In the genomic region with DNA sequence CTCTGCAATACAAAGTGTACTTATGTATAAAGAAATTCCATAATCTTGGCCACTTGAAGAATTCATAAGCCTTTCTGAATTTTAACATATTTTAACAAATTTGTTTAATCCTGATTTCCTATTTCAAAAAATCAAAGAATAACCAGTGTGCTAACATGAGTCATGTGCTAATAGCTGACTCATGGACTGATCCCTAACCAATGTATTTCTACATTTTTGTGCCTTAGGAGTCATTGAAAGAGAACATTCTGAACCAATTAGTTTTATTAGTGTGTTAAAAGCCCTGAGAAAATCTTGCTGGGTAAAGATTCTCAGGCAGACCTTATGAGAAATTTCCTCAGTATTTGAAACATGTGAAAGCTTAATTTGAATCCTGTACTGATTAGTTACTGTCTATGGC, we compare ENCODE assay signal across 2 cellular contexts.
TF ChIP-seq lines count a peak whose summit lies in the region.

No MANE protein-coding gene starts in this region.

TF ChIP-seq in HEK293, 187 proteins besides CTCF, POLR2A, EP300 and RAD21 (continued from another document):
- no peak for TF ChIP-seq ZNF692 (tag by site-specific recombination; IDR thresholded peaks at IDR 0.05)
- no peak for TF ChIP-seq ZNF677 (tag by site-specific recombination; IDR thresholded peaks at IDR 0.05)
- TF ChIP-seq PRDM6 (tag by site-specific recombination; IDR thresholded peaks at IDR 0.05): peak; percentile 65
- TF ChIP-seq ZNF600 (tag by site-specific recombination; IDR thresholded peaks at IDR 0.05): no peak
- TF ChIP-seq, protein P1, sequence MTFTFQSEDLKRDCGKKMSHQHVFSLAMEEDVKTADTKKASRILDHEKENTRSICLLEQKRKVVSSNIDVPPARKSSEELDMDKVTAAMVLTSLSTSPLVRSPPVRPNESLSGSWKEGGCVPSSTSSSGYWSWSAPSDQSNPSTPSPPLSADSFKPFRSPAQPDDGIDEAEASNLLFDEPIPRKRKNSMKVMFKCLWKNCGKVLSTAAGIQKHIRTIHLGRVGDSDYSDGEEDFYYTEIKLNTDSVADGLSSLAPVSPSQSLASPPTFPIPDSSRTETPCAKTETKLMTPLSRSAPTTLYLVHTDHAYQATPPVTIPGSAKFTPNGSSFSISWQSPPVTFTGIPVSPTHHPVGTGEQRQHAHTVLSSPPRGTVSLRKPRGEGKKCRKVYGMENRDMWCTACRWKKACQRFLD (tag by site-specific recombination; IDR thresholded peaks at IDR 0.05): no peak
- TF ChIP-seq MZF1 (tag by site-specific recombination; IDR thresholded peaks at IDR 0.05; ENCODE audit: borderline replicate concordance): no peak
- TF ChIP-seq ZNF184 (tag by site-specific recombination; IDR thresholded peaks at IDR 0.05): no peak
- TF ChIP-seq ZSCAN23 (tag by site-specific recombination; IDR thresholded peaks at IDR 0.05): no peak
- TF ChIP-seq ZNF133 (tag by site-specific recombination; IDR thresholded peaks at IDR 0.05): 0 out of 2 replicates have a peak, but pooled peaks have one; percentile 4

TF ChIP-seq in K562, 482 proteins besides CTCF, POLR2A, EP300 and RAD21 (continued from another document):
- TF ChIP-seq RERE (CRISPR knock-in tag; IDR thresholded peaks at IDR 0.05; ENCODE audit: borderline replicate concordance): no peak
- TF ChIP-seq, protein P2, sequence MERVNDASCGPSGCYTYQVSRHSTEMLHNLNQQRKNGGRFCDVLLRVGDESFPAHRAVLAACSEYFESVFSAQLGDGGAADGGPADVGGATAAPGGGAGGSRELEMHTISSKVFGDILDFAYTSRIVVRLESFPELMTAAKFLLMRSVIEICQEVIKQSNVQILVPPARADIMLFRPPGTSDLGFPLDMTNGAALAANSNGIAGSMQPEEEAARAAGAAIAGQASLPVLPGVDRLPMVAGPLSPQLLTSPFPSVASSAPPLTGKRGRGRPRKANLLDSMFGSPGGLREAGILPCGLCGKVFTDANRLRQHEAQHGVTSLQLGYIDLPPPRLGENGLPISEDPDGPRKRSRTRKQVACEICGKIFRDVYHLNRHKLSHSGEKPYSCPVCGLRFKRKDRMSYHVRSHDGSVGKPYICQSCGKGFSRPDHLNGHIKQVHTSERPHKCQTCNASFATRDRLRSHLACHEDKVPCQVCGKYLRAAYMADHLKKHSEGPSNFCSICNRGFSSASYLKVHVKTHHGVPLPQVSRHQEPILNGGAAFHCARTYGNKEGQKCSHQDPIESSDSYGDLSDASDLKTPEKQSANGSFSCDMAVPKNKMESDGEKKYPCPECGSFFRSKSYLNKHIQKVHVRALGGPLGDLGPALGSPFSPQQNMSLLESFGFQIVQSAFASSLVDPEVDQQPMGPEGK (CRISPR knock-in tag; IDR thresholded peaks at IDR 0.05; ENCODE audit: borderline replicate concordance): no peak
- peak; percentile 57 for TF ChIP-seq NFE2 (IDR thresholded peaks at IDR 0.05; ENCODE audit: low read depth)
- TF ChIP-seq FOSL1 (tag; conservative IDR thresholded peaks at IDR 0.05): peak; percentile 58
- TF ChIP-seq ASH1L (IDR thresholded peaks at IDR 0.05; ENCODE audit: borderline replicate concordance, low read depth, partially characterized antibody): no peak
TF ChIP-seq in K562: peak in this region for 4.
